13 cellular contexts compared by ENCODE assay signal in genomic region chr1:79982218-79982617, GRCh38.
A peak's percentile ranks its signal among the peaks of the same experiment; 100 is the strongest.
DNase-seq lines count a peak whose midpoint lies in the region; ATAC-seq lines count a peak whose summit lies in the region.
"Had no signal": no experiment of that assay in that cellular context is flagged by ENCODE, and none has a peak within 500 bp of the region (broad histone marks: within the 10 kb centered on the region; RNA-seq: fewer than 3 reads in every experiment).

No MANE protein-coding gene starts in this region.

- peak overlapping the region; percentile 92 for H2AFZ ChIP-seq in ACC112 (ENCODE audit: low read length, unreplicated experiment)

- DNase-seq in NCI-H1105 (lab: John Stamatoyannopoulos, UW): peak; percentile 49
- peak; percentile 92 for DNase-seq in fibroblast of gingiva (ENCODE audit: low read depth)
- peak; percentile 69 for DNase-seq in midbrain (lab: John Stamatoyannopoulos, UW)
- DNase-seq in activated naive CD8-positive, alpha-beta T cell treated with anti-CD3 and anti-CD28 coated beads, Interleukin-2, amount 50 U/mL, for 24 hours: no peak
- no peak for DNase-seq in islet precursor cell
- DNase-seq: NCI-H146; stimulated activated CD4-positive, alpha-beta T cell treated with anti-CD3 and anti-CD28 coated beads, Interleukin-2, amount 100 ng/mL, for 24 hours; SW 1271 had no signal

- H3K27ac Mint-ChIP-seq in activated naive CD8-positive, alpha-beta T cell treated with anti-CD3 and anti-CD28 coated beads, Interleukin-2, amount 50 U/mL, for 24 hours: no peak overlapping the region
- H3K27ac Mint-ChIP-seq: B cell, memory B cell had no signal

- no peak overlapping the region for H3K27ac ChIP-seq in ACC112 (ENCODE audit: low read depth, low read length)

- H3K4me1 Mint-ChIP-seq in activated naive CD8-positive, alpha-beta T cell treated with anti-CD3 and anti-CD28 coated beads, Interleukin-2, amount 50 U/mL, for 24 hours: no peaks in the 10 kb centered on the region
- H3K4me1 Mint-ChIP-seq: B cell, memory B cell had no signal

- no peak overlapping the region for H3K4me3 Mint-ChIP-seq in activated naive CD8-positive, alpha-beta T cell treated with anti-CD3 and anti-CD28 coated beads, Interleukin-2, amount 50 U/mL, for 24 hours
- H3K4me3 Mint-ChIP-seq: B cell, memory B cell had no signal

- H3K36me3 Mint-ChIP-seq in activated naive CD8-positive, alpha-beta T cell treated with anti-CD3 and anti-CD28 coated beads, Interleukin-2, amount 50 U/mL, for 24 hours (ENCODE audit: low read depth): no peaks in the 10 kb centered on the region
- H3K36me3 Mint-ChIP-seq: memory B cell had no signal

- H3K36me3 ChIP-seq in ACC112 (ENCODE audit: insufficient read depth, low read length): no peaks in the 10 kb centered on the region

- no peaks in the 10 kb centered on the region for H3K79me2 ChIP-seq in ACC112 (ENCODE audit: control insufficient read depth, insufficient read depth, low read length, unreplicated experiment)

- H3K27me3 Mint-ChIP-seq in activated naive CD8-positive, alpha-beta T cell treated with anti-CD3 and anti-CD28 coated beads, Interleukin-2, amount 50 U/mL, for 24 hours: no peaks in the 10 kb centered on the region
- H3K27me3 Mint-ChIP-seq: B cell, memory B cell had no signal

- H3K4me1 ChIP-seq in ACC112 (ENCODE audit: control insufficient read depth, insufficient read depth, low read length, unreplicated experiment): no peaks in the 10 kb centered on the region

- peaks cover 15% of the 10 kb centered on the region for H3K9me3 Mint-ChIP-seq in activated naive CD8-positive, alpha-beta T cell treated with anti-CD3 and anti-CD28 coated beads, Interleukin-2, amount 50 U/mL, for 24 hours
- H3K9me3 Mint-ChIP-seq: memory B cell had no signal

- peak overlapping the region; percentile 55 for H3K4me3 ChIP-seq in ACC112 (ENCODE audit: low read depth, low read length)

- ATAC-seq in HG03469 (IDR thresholded peaks at IDR 0.05; ENCODE audit: unreplicated experiment) (no peak), HG03039 (IDR thresholded peaks at IDR 0.05; ENCODE audit: unreplicated experiment) (no peak)
- no peak for ATAC-seq in activated naive CD8-positive, alpha-beta T cell treated with anti-CD3 and anti-CD28 coated beads, Interleukin-2, amount 50 U/mL, for 24 hours

- H3K27me3 ChIP-seq in ACC112 (ENCODE audit: insufficient read depth, low read length): no peaks in the 10 kb centered on the region

Comparison
In these comparisons a context has a peak if more than half of its experiments do, and no peak if none do; other contexts are left out.
1. DNase-seq: peak in NCI-H1105 (single experiment), fibroblast of gingiva (single experiment) and midbrain (single experiment); none in activated naive CD8-positive, alpha-beta T cell treated with anti-CD3 and anti-CD28 coated beads, Interleukin-2, amount 50 U/mL, for 24 hours (single experiment) and islet precursor cell (single experiment).